In genomic region chr20:51594999-51595532, GRCh38 we compare ENCODE assay signal across 8 cellular contexts. TPM values are rescaled to one million over a fixed set of nuclear protein-coding genes. Genes with fewer than 3 reads are reported as not detected.
DNase-seq lines count a peak whose midpoint lies in the region; ATAC-seq and TF ChIP-seq lines count a peak whose summit lies in the region.

No MANE protein-coding gene starts in this region.

- DNase-seq in AG09319 (ENCODE audit: extremely low read depth, low read depth), result peak; percentile 73
- DNase-seq in NCI-H446 (lab: John Stamatoyannopoulos, UW), result peak; percentile 1 to 81
- DNase-seq in activated B cell treated with CpG ODN at 0.5 μM for 24 hours, result peak; percentile 57
- peak; percentile 92 to 93 for DNase-seq in cardiac fibroblast (ENCODE audit: low read depth in 2 of 2)
- peak; percentile 50 for DNase-seq in kidney epithelial cell (ENCODE audit: low read depth)
- peak; percentile 81 to 83 for DNase-seq in stimulated activated CD4-positive, alpha-beta T cell treated with anti-CD3 and anti-CD28 coated beads, Interleukin-2, amount 100 ng/mL, for 24 hours

- intact Hi-C loops in activated B cell treated with CpG ODN at 0.5 μM for 24 hours (cut with micrococcal nuclease), result loop anchor here (1.0 to 5.0 kb wide), 8 partner anchors 29 to 608 kb away; partner anchors contain the start of gene NFATC2

- H3K4me1 Mint-ChIP-seq in activated B cell treated with CpG ODN at 0.5 μM for 24 hours, result peaks cover 21% of the 10 kb centered on the region

- POLR2A ChIA-PET in activated B cell treated with CpG ODN at 0.5 μM for 24 hours (lab: Charles Lee), result interaction anchor here (0.5 to 2.2 kb wide), 8 partner anchors 14 to 209 kb away, joined by 3 to 9 read pairs (median 5); partner anchors contain the start of gene NFATC2

- no peaks in the 10 kb centered on the region for H3K27me3 ChIP-seq in kidney epithelial cell (ENCODE audit: control insufficient read depth, insufficient read depth, low read length)

- H3K36me3 ChIP-seq in kidney epithelial cell (ENCODE audit: control insufficient read depth, insufficient read depth, low read length), result no peaks in the 10 kb centered on the region

- H3K9me3 Mint-ChIP-seq in activated B cell treated with CpG ODN at 0.5 μM for 24 hours, result no peaks in the 10 kb centered on the region

- no peak overlapping the region for H3K4me3 ChIP-seq in cardiac fibroblast (replicated peaks in 1 of 2; ENCODE audit: low read depth in 2 of 2, low read length in 2 of 2)
- H3K4me3 ChIP-seq in kidney epithelial cell (ENCODE audit: low read depth, low read length), result no peak overlapping the region

- peaks cover 38% of the 10 kb centered on the region for H3K27me3 Mint-ChIP-seq in activated B cell treated with CpG ODN at 0.5 μM for 24 hours

- CTCF ChIA-PET in activated B cell treated with CpG ODN at 0.5 μM for 24 hours (lab: Charles Lee), result interaction anchor here (0.6 to 5.3 kb wide), 31 partner anchors 14 to 608 kb away, joined by 3 to 87 read pairs (median 5); partner anchors contain the start of gene NFATC2

- no peak overlapping the region for H3K27ac Mint-ChIP-seq in activated B cell treated with CpG ODN at 0.5 μM for 24 hours

- peak; percentile 94 for TF ChIP-seq CTCF in AG09319 (IDR thresholded peaks at IDR 0.05; ENCODE audit: low read depth, low read length)
- peak; percentile 91 for TF ChIP-seq CTCF in activated B cell treated with CpG ODN at 0.5 μM for 24 hours (IDR thresholded peaks at IDR 0.05)
- peak; percentile 86 for TF ChIP-seq CTCF in cardiac fibroblast (IDR thresholded peaks at IDR 0.05; ENCODE audit: low read depth, low read length)
- TF ChIP-seq CTCF in kidney epithelial cell (IDR thresholded peaks at IDR 0.05; ENCODE audit: insufficient read depth, low read length, poor library complexity, severe bottlenecking), result peak; percentile 91

- peak overlapping the region; percentile 55 for H3K4me3 Mint-ChIP-seq in activated B cell treated with CpG ODN at 0.5 μM for 24 hours

- ATAC-seq in GM19023 (IDR thresholded peaks at IDR 0.05; ENCODE audit: unreplicated experiment), result peak; percentile 91
- peak; percentile 79 for ATAC-seq in HG03196 (IDR thresholded peaks at IDR 0.05; ENCODE audit: unreplicated experiment)
- ATAC-seq in activated B cell treated with CpG ODN at 0.5 μM for 24 hours (ENCODE audit: low read depth), result peak; percentile 93

- no peaks in the 10 kb centered on the region for H3K36me3 Mint-ChIP-seq in activated B cell treated with CpG ODN at 0.5 μM for 24 hours (ENCODE audit: low read depth)

RNA-seq across cellular contexts. Expression of gene NFATC2, which starts 52.5 kb away (rescaled TPM):
- total RNA-seq in activated B cell treated with CpG ODN at 0.5 μM for 24 hours (41.2 and 46.0 TPM in 2 replicates), kidney epithelial cell (2.9 and 3.2 TPM in 2 replicates)

Comparison
In these comparisons a context has a peak if more than half of its experiments do, and no peak if none do; other contexts are left out.
1. DNase-seq: peak in every context shown above with its lines; median percentile 92 in cardiac fibroblast; 82 in stimulated activated CD4-positive, alpha-beta T cell treated with anti-CD3 and anti-CD28 coated beads, Interleukin-2, amount 100 ng/mL, for 24 hours; 73 in AG09319; 57 in activated B cell treated with CpG ODN at 0.5 μM for 24 hours; 50 in kidney epithelial cell; 41 in NCI-H446.
2. RNA of gene NFATC2, which starts 52.5 kb away (total RNA-seq): 41.2 to 46.0 TPM in activated B cell treated with CpG ODN at 0.5 μM for 24 hours; 2.9 to 3.2 TPM in kidney epithelial cell; every median in the first group is over 10 times any median in the second.
3. Peak in every context shown above with its lines, with median percentiles within 50 percentile points of each other: CTCF ChIP-seq and ATAC-seq.